In the genomic region with DNA sequence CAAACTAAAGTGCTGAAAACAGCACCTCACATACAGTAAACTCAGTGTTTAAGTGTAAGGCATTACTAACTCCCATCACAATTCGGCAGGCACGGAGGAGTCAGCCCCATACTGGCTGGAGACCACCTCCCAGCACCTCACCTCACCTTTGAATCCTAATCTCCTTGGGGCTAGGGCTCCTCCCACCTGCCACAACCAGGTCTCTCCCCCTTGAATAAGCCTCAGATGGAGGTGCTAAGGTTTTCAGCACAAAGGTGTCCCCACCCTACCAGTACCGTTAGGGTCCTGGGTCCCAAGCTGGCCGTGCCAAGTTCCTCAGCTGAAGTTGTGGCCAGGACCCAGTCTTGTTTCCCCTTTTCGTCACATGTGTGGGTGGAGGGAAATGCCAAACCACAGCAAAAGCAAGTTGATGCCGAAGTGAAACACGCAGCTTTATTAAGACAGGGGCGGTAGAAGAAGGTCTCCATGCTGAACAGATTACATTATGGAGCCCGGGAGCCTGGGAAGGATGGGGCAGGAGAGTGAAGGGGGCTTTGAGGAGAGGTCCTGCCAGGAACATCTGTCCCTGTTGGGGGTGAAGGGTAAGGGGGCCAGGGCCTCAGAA, we compare ENCODE assay signal across 8 cellular contexts. TPM values are rescaled to one million over a fixed set of nuclear protein-coding genes. Genes with fewer than 3 reads are reported as not detected.
DNase-seq lines count a peak whose midpoint lies in the region; ATAC-seq and TF ChIP-seq lines count a peak whose summit lies in the region.

Gene IGFLR1 (minus strand): TSS at position 332 of the 604 bp plus-strand sequence. CDS start 1,272 bp downstream, outside the sequence.

- peak within 1 kb of the TSS; percentile 95 for H3K4me3 Mint-ChIP-seq in activated T-helper 2 cell treated with anti-CD3 and anti-CD28 coated beads, Interferon-gamma antibody, Interleukin-2, Interleukin-4, amounts not matched to agents 10 μg/mL and 5 μg/mL and 100 μg/mL, durations not matched to agents 14 hours and 24 hours and 36 hours (ENCODE audit: low read depth)

- peaks cover 31% of the 10 kb centered on the region for H3K4me1 Mint-ChIP-seq in activated T-helper 2 cell treated with anti-CD3 and anti-CD28 coated beads, Interferon-gamma antibody, Interleukin-2, Interleukin-4, amounts not matched to agents 10 μg/mL and 5 μg/mL and 100 μg/mL, durations not matched to agents 14 hours and 24 hours and 36 hours (ENCODE audit: low read depth)

- H3K27me3 ChIP-seq in DND-41 (ENCODE audit: insufficient read depth, low read length, poor library complexity), result no peaks in the 10 kb centered on the region
- H3K27me3 ChIP-seq in OCI-LY1 (ENCODE audit: insufficient read depth, low read length), result no peaks in the 10 kb centered on the region
- H3K27me3 ChIP-seq in mesenchymal stem cell (ENCODE audit: control insufficient read depth in 1 of 2, insufficient read depth in 1 of 2, low read length in 2 of 2), result no peaks in the 10 kb centered on the region

- H3K9me3 ChIP-seq in DND-41 (ENCODE audit: insufficient read depth, low read length, severe bottlenecking) (no peaks in the 10 kb centered on the region), OCI-LY1 (ENCODE audit: low read length) (no peaks in the 10 kb centered on the region), mesenchymal stem cell (ENCODE audit: control insufficient read depth, low read length) (no peaks in the 10 kb centered on the region)

- H3K4me3 ChIP-seq in DND-41 (ENCODE audit: low read depth in 1 of 2, low read length in 2 of 2) (peak within 1 kb of the TSS in 1 of 2 experiments; percentile 88; a peak in 1 of 4 replicates), OCI-LY1 (ENCODE audit: low read depth, low read length, poor library complexity, severe bottlenecking) (peak within 1 kb of the TSS; percentile 71), mesenchymal stem cell (ENCODE audit: insufficient read depth in 1 of 2, low read depth in 1 of 2, low read length in 2 of 2) (no peak within 1 kb of the TSS)

- no peak within 1 kb of the TSS for H4K91ac ChIP-seq in mesenchymal stem cell (ENCODE audit: low read length)

- no peak within 1 kb of the TSS for H3K14ac ChIP-seq in mesenchymal stem cell (ENCODE audit: low read length in 2 of 2)

- ATAC-seq in DND-41 (ENCODE audit: insufficient read depth, low read depth), result no peak
- ATAC-seq in HG03565 (IDR thresholded peaks at IDR 0.05; ENCODE audit: unreplicated experiment), result no peak

- no peak within 1 kb of the TSS for H3K4ac ChIP-seq in mesenchymal stem cell (ENCODE audit: low read depth in 1 of 2, low read length in 2 of 2)

- WGBS in mesenchymal stem cell, result 96% methylated on average over 9 of the region's 9 CpGs

- intact Hi-C loops in activated T-helper 2 cell treated with anti-CD3 and anti-CD28 coated beads, Interferon-gamma antibody, Interleukin-2, Interleukin-4, amounts not matched to agents 10 μg/mL and 5 μg/mL and 100 μg/mL, durations not matched to agents 14 hours and 24 hours and 36 hours (cut with micrococcal nuclease), result loop anchor here (5.0 to 10.0 kb wide), 4 partner anchors 95 to 473 kb away; partner anchors contain the start of genes COX6B1, SDHAF1, THAP8 and WDR62

- no peak within 1 kb of the TSS for H2AK5ac ChIP-seq in mesenchymal stem cell (ENCODE audit: low read length, severe bottlenecking)

- no peak within 1 kb of the TSS for H2BK15ac ChIP-seq in mesenchymal stem cell (ENCODE audit: low read depth, poor library complexity, severe bottlenecking)

- peaks cover 40% of the 10 kb centered on the region for H3K36me3 Mint-ChIP-seq in activated T-helper 2 cell treated with anti-CD3 and anti-CD28 coated beads, Interferon-gamma antibody, Interleukin-2, Interleukin-4, amounts not matched to agents 10 μg/mL and 5 μg/mL and 100 μg/mL, durations not matched to agents 14 hours and 24 hours and 36 hours (ENCODE audit: low read depth)

- H3K9ac ChIP-seq in DND-41 (ENCODE audit: low read depth, low read length) (peak within 1 kb of the TSS; percentile 68), OCI-LY1 (ENCODE audit: low read length) (peak within 1 kb of the TSS; percentile 44; the same call in 1 of the 2 replicates), mesenchymal stem cell (ENCODE audit: low read length) (peak within 1 kb of the TSS; percentile 76)

- H3K23ac ChIP-seq in mesenchymal stem cell (ENCODE audit: low read length in 2 of 2), result no peak within 1 kb of the TSS

- H3K27me3 Mint-ChIP-seq in activated T-helper 2 cell treated with anti-CD3 and anti-CD28 coated beads, Interferon-gamma antibody, Interleukin-2, Interleukin-4, amounts not matched to agents 10 μg/mL and 5 μg/mL and 100 μg/mL, durations not matched to agents 14 hours and 24 hours and 36 hours (ENCODE audit: low read depth), result no peaks in the 10 kb centered on the region

- no peaks in the 10 kb centered on the region for H3K9me2 ChIP-seq in OCI-LY1 (ENCODE audit: low read depth, low read length)

- H3K27ac ChIP-seq in DND-41 (ENCODE audit: low read length), result no peak within 1 kb of the TSS
- peak within 1 kb of the TSS; percentile 86 for H3K27ac ChIP-seq in OCI-LY1 (ENCODE audit: low read depth, low read length, poor library complexity, severe bottlenecking)
- H3K27ac ChIP-seq in mesenchymal stem cell (ENCODE audit: low read length, poor library complexity, severe bottlenecking), result no peak within 1 kb of the TSS

- no peak within 1 kb of the TSS for H2BK120ac ChIP-seq in mesenchymal stem cell (ENCODE audit: low read depth, low read length)

- no peak for TF ChIP-seq CTCF in DND-41 (IDR thresholded peaks at IDR 0.05; ENCODE audit: borderline replicate concordance, extremely low read depth, low read length, poor library complexity, severe bottlenecking)
- TF ChIP-seq CTCF in OCI-LY1 (IDR thresholded peaks at IDR 0.05; ENCODE audit: low read length), result no peak

- H3K36me3 ChIP-seq in DND-41 (ENCODE audit: insufficient read depth, low read length) (peaks cover 32% of the 10 kb centered on the region), OCI-LY1 (ENCODE audit: insufficient read depth, low read length) (peaks cover 19% of the 10 kb centered on the region), mesenchymal stem cell (ENCODE audit: control insufficient read depth in 1 of 2, insufficient read depth in 2 of 2, low read depth in 1 of 2, low read length in 2 of 2) (peaks cover 39 to 41% of the 10 kb centered on the region in 2 experiments)

- peak within 1 kb of the TSS; percentile 95 for H3K27ac Mint-ChIP-seq in activated T-helper 2 cell treated with anti-CD3 and anti-CD28 coated beads, Interferon-gamma antibody, Interleukin-2, Interleukin-4, amounts not matched to agents 10 μg/mL and 5 μg/mL and 100 μg/mL, durations not matched to agents 14 hours and 24 hours and 36 hours

- peak within 1 kb of the TSS; percentile 99 for H3K4me2 ChIP-seq in DND-41 (ENCODE audit: insufficient read depth, low read length)
- H3K4me2 ChIP-seq in OCI-LY1 (ENCODE audit: low read length), result peak within 1 kb of the TSS; percentile 58
- no peak within 1 kb of the TSS for H3K4me2 ChIP-seq in mesenchymal stem cell (ENCODE audit: low read length, poor library complexity, severe bottlenecking)

- DNase-seq in DND-41, result no peak
- peak; percentile 65 for DNase-seq in activated T-helper 2 cell treated with anti-CD3 and anti-CD28 coated beads, Interferon-gamma antibody, Interleukin-2, Interleukin-4, amounts not matched to agents 10 μg/mL and 5 μg/mL and 100 μg/mL, durations not matched to agents 14 hours and 24 hours and 36 hours (ENCODE audit: low spot score)
- DNase-seq in mesenchymal stem cell, result no peak
- DNase-seq in stimulated activated CD8-positive, alpha-beta memory T cell treated with anti-CD3 and anti-CD28 coated beads, Interleukin-7, amount 100 ng/mL, for 48 hours (ENCODE audit: extremely low read depth in 1 of 2, low read depth in 1 of 2), result peak; percentile 57 to 77
- no peak for DNase-seq in NCI-H226
- DNase-seq in NCI-H146 (lab: John Stamatoyannopoulos, UW), result no peak

- H3K18ac ChIP-seq in mesenchymal stem cell (ENCODE audit: low read depth in 1 of 2, low read length in 2 of 2), result no peak within 1 kb of the TSS

- H3K4me1 ChIP-seq in DND-41 (ENCODE audit: insufficient read depth, low read length) (peaks cover 64% of the 10 kb centered on the region), OCI-LY1 (ENCODE audit: insufficient read depth, low read length, severe bottlenecking) (peaks cover 61% of the 10 kb centered on the region), mesenchymal stem cell (ENCODE audit: control insufficient read depth, insufficient read depth, low read depth, low read length) (peaks cover 23% of the 10 kb centered on the region)

- H2AFZ ChIP-seq in DND-41 (ENCODE audit: low read depth, low read length) (no peak within 1 kb of the TSS), OCI-LY1 (ENCODE audit: low read length) (no peak within 1 kb of the TSS), mesenchymal stem cell (ENCODE audit: low read depth, low read length) (no peak within 1 kb of the TSS)

- H3F3A ChIP-seq in OCI-LY1 (ENCODE audit: insufficient read depth, low read length), result no peaks in the 10 kb centered on the region

- H2BK5ac ChIP-seq in mesenchymal stem cell (ENCODE audit: low read depth, low read length, poor library complexity, severe bottlenecking), result no peak within 1 kb of the TSS

- H2BK12ac ChIP-seq in mesenchymal stem cell (ENCODE audit: low read length in 2 of 2), result no peak within 1 kb of the TSS

- H3K79me1 ChIP-seq in mesenchymal stem cell (replicated peaks; ENCODE audit: low read length, poor library complexity, severe bottlenecking), result peaks cover 25% of the 10 kb centered on the region

- H4K8ac ChIP-seq in mesenchymal stem cell (ENCODE audit: low read length), result no peak within 1 kb of the TSS

- H3K79me2 ChIP-seq in DND-41 (ENCODE audit: insufficient read depth, low read length) (peaks cover 27% of the 10 kb centered on the region), OCI-LY1 (ENCODE audit: insufficient read depth, low read length) (no peaks in the 10 kb centered on the region)

- H4K20me1 ChIP-seq in DND-41 (ENCODE audit: insufficient read depth, low read length), result 0 out of 2 replicates have a peak, but pooled peaks cover 3% of the 10 kb centered on the region
- H4K20me1 ChIP-seq in OCI-LY1 (ENCODE audit: insufficient read depth, low read length), result no peaks in the 10 kb centered on the region

- no peaks in the 10 kb centered on the region for H3K9me3 Mint-ChIP-seq in activated T-helper 2 cell treated with anti-CD3 and anti-CD28 coated beads, Interferon-gamma antibody, Interleukin-2, Interleukin-4, amounts not matched to agents 10 μg/mL and 5 μg/mL and 100 μg/mL, durations not matched to agents 14 hours and 24 hours and 36 hours

RNA-seq across cellular contexts. Expression of gene IGFLR1, which starts in this region (rescaled TPM):
- total RNA-seq in activated T-helper 2 cell treated with anti-CD3 and anti-CD28 coated beads, Interferon-gamma antibody, Interleukin-2, Interleukin-4, amounts not matched to agents 10 μg/mL and 5 μg/mL and 100 μg/mL, durations not matched to agents 14 hours and 24 hours and 36 hours, result 136 and 138 TPM in 2 replicates
- 3.2 TPM for polyA plus RNA-seq in mesenchymal stem cell (2013, experiment 1 of 2)
- 2.5 TPM for polyA plus RNA-seq in mesenchymal stem cell (2013, experiment 2 of 2)

Comparison
In these comparisons a context has a peak if more than half of its experiments do, and no peak if none do; other contexts are left out.
1. DNase-seq: peak in activated T-helper 2 cell treated with anti-CD3 and anti-CD28 coated beads, Interferon-gamma antibody, Interleukin-2, Interleukin-4, amounts not matched to agents 10 μg/mL and 5 μg/mL and 100 μg/mL, durations not matched to agents 14 hours and 24 hours and 36 hours (single experiment) and stimulated activated CD8-positive, alpha-beta memory T cell treated with anti-CD3 and anti-CD28 coated beads, Interleukin-7, amount 100 ng/mL, for 48 hours (2 of 2); none in DND-41 (single experiment), mesenchymal stem cell (single experiment), NCI-H226 (single experiment) and NCI-H146 (single experiment).
2. Peak in every context shown above with its lines, with median percentiles within 50 percentile points of each other: H3K9ac ChIP-seq.